ENCODE assay signal across 17 cellular contexts in genomic region chr6:11706186-11706585, GRCh38.
A peak's percentile ranks its signal among the peaks of the same experiment; 100 is the strongest.
DNase-seq lines count a peak whose midpoint lies in the region; ATAC-seq and TF ChIP-seq lines count a peak whose summit lies in the region.
"Had no signal": no experiment of that assay in that cellular context is flagged by ENCODE, and none has a peak within 500 bp of the region (broad histone marks: within the 10 kb centered on the region; RNA-seq: fewer than 3 reads in every experiment).

No MANE protein-coding gene starts in this region.

- intact Hi-C loops in left ventricle myocardium superior (cut with micrococcal nuclease) (no loop called here), left cardiac atrium (cut with DNase I) (loop anchor here in 1 of 2 donors (5.0 kb wide), 1 partner anchor 106 kb away; no protein-coding TSS in a partner anchor), aorta (cut with DNase I) (loop anchor here in 1 of 2 donors (10.0 kb wide), 1 partner anchor 299 kb away; no protein-coding TSS in a partner anchor), esophagus muscularis mucosa (cut with DNase I) (loop anchor here (10.0 kb wide), 1 partner anchor 309 kb away; the partner anchor contains the start of gene HIVEP1)
- intact Hi-C loops in naive thymus-derived CD4-positive, alpha-beta T cell (cut with micrococcal nuclease) = no loop called here
- intact Hi-C loops in activated CD4-positive, alpha-beta T cell treated with anti-CD3 and anti-CD28 coated beads for 36 hours (cut with DNase I, micrococcal nuclease) = no loop called here

- no peak for TF ChIP-seq CTCF in esophagus muscularis mucosa (IDR thresholded peaks at IDR 0.05)

- no peak overlapping the region for H3K27ac ChIP-seq in SJCRH30
- H3K27ac ChIP-seq in naive thymus-derived CD4-positive, alpha-beta T cell (ENCODE audit: low read depth, low read length) = no peak overlapping the region
- H3K27ac ChIP-seq in aorta (ENCODE audit: low read depth in 1 of 2, low read length in 2 of 2) = no peak overlapping the region
- no peak overlapping the region for H3K27ac ChIP-seq in esophagus muscularis mucosa (replicated peaks in 1 of 4)
- H3K27ac ChIP-seq: C4-2B had no signal

- peaks cover 0 to 14% (median 0%) of the 10 kb centered on the region in 5 donors for H3K36me3 Mint-ChIP-seq in naive thymus-derived CD4-positive, alpha-beta T cell
- peaks cover 17% of the 10 kb centered on the region for H3K36me3 Mint-ChIP-seq in activated CD4-positive, alpha-beta T cell treated with anti-CD3 and anti-CD28 coated beads for 36 hours (ENCODE audit: low read depth)
- H3K36me3 Mint-ChIP-seq: CD4-positive, alpha-beta memory T cell had no signal

- peaks cover 25 to 72% (median 57%) of the 10 kb centered on the region in 7 donors for H3K4me1 Mint-ChIP-seq in naive thymus-derived CD4-positive, alpha-beta T cell
- peaks cover 62% of the 10 kb centered on the region for H3K4me1 Mint-ChIP-seq in activated CD4-positive, alpha-beta T cell treated with anti-CD3 and anti-CD28 coated beads for 36 hours
- H3K4me1 Mint-ChIP-seq: GM23338 had no signal

- H3K9me3 Mint-ChIP-seq in naive thymus-derived CD4-positive, alpha-beta T cell = peaks cover 0 to 7% (median 0%) of the 10 kb centered on the region in 11 donors
- H3K9me3 Mint-ChIP-seq in activated CD4-positive, alpha-beta T cell treated with anti-CD3 and anti-CD28 coated beads for 36 hours (ENCODE audit: low read depth) = peaks cover 15% of the 10 kb centered on the region
- H3K9me3 Mint-ChIP-seq: GM23338 had no signal

- ATAC-seq in left ventricle myocardium superior (peak; percentile 67), left cardiac atrium (no peak), aorta (ENCODE audit: low FRiP score) (peak; percentile 73)
- no peak for ATAC-seq in naive thymus-derived CD4-positive, alpha-beta T cell
- ATAC-seq in stimulated activated naive CD8-positive, alpha-beta T cell treated with anti-CD3 and anti-CD28 coated beads, Interleukin-15, Interleukin-2, amounts not matched to agents 100 U/mL and 50 U/mL, for 24 hours = no peak
- ATAC-seq in activated CD4-positive, alpha-beta T cell treated with anti-CD3 and anti-CD28 coated beads for 36 hours = no peak
- ATAC-seq: GM23338 had no signal

- H3K36me3 ChIP-seq in SJCRH30 (no peaks in the 10 kb centered on the region), aorta (ENCODE audit: control insufficient read depth in 1 of 2, insufficient read depth in 2 of 2, low read length in 1 of 2) (no peaks in the 10 kb centered on the region), esophagus muscularis mucosa (no peaks in the 10 kb centered on the region)
- H3K36me3 ChIP-seq in naive thymus-derived CD4-positive, alpha-beta T cell (ENCODE audit: control insufficient read depth in 2 of 3, insufficient read depth in 3 of 3, low read length in 3 of 3) = no peaks in the 10 kb centered on the region

- TF ChIP-seq POLR2A in esophagus muscularis mucosa (IDR thresholded peaks at IDR 0.05; ENCODE audit: low read depth) = no peak

- H3K4me1 ChIP-seq in SJCRH30 = no peaks in the 10 kb centered on the region
- peaks cover 3 to 42% of the 10 kb centered on the region in 2 donors for H3K4me1 ChIP-seq in naive thymus-derived CD4-positive, alpha-beta T cell (ENCODE audit: control insufficient read depth in 2 of 2, insufficient read depth in 2 of 2, low read length in 2 of 2)
- H3K4me1 ChIP-seq in aorta (ENCODE audit: control insufficient read depth in 1 of 2, insufficient read depth in 2 of 2, low read length in 2 of 2) = peaks cover 0 to 3% of the 10 kb centered on the region in 2 donors
- peaks cover 7 to 25% (median 13%) of the 10 kb centered on the region in 4 donors for H3K4me1 ChIP-seq in esophagus muscularis mucosa

- H3K4me3 Mint-ChIP-seq in naive thymus-derived CD4-positive, alpha-beta T cell = no peak overlapping the region
- H3K4me3 Mint-ChIP-seq in activated CD4-positive, alpha-beta T cell treated with anti-CD3 and anti-CD28 coated beads for 36 hours = no peak overlapping the region
- H3K4me3 Mint-ChIP-seq: B cell; CD4-positive, alpha-beta memory T cell; GM23338 had no signal

- CTCF ChIA-PET in naive thymus-derived CD4-positive, alpha-beta T cell (lab: Charles Lee) = no interaction called here
- CTCF ChIA-PET in activated CD4-positive, alpha-beta T cell treated with anti-CD3 and anti-CD28 coated beads for 36 hours (lab: Charles Lee) = interaction anchor here (1.2 kb wide), 1 partner anchor 9 kb away, joined by 3 read pairs; no protein-coding TSS in a partner anchor

- no peaks in the 10 kb centered on the region for H3K9me3 ChIP-seq in SJCRH30 (replicated peaks)
- H3K9me3 ChIP-seq in naive thymus-derived CD4-positive, alpha-beta T cell (ENCODE audit: control insufficient read depth in 2 of 3, low read length in 3 of 3) = no peaks in the 10 kb centered on the region
- H3K9me3 ChIP-seq in aorta (ENCODE audit: control insufficient read depth, low read length) = no peaks in the 10 kb centered on the region
- H3K9me3 ChIP-seq in esophagus muscularis mucosa = no peaks in the 10 kb centered on the region

- no peak overlapping the region for H3K4me3 ChIP-seq in SJCRH30
- no peak overlapping the region for H3K4me3 ChIP-seq in naive thymus-derived CD4-positive, alpha-beta T cell (ENCODE audit: low read length)
- H3K4me3 ChIP-seq in aorta (ENCODE audit: low read length in 2 of 2) = no peak overlapping the region
- H3K4me3 ChIP-seq in esophagus muscularis mucosa = no peak overlapping the region
- H3K4me3 ChIP-seq: GM23338 had no signal

- H3K27me3 Mint-ChIP-seq in naive thymus-derived CD4-positive, alpha-beta T cell = no peaks in the 10 kb centered on the region
- no peaks in the 10 kb centered on the region for H3K27me3 Mint-ChIP-seq in activated CD4-positive, alpha-beta T cell treated with anti-CD3 and anti-CD28 coated beads for 36 hours
- H3K27me3 Mint-ChIP-seq: B cell; CD4-positive, alpha-beta memory T cell had no signal

- peak overlapping the region in 7 of 9 donors; percentile 33 to 97 (median 49) for H3K27ac Mint-ChIP-seq in naive thymus-derived CD4-positive, alpha-beta T cell
- H3K27ac Mint-ChIP-seq in activated CD4-positive, alpha-beta T cell treated with anti-CD3 and anti-CD28 coated beads for 36 hours = no peak overlapping the region
- H3K27ac Mint-ChIP-seq: B cell, GM23338 had no signal

- DNase-seq in left ventricle myocardium superior (no peak), left cardiac atrium (no peak), SJCRH30 (peak; percentile 24 to 61), aorta (no peak), esophagus muscularis mucosa (ENCODE audit: extremely low spot score) (no peak)
- no peak for DNase-seq in naive thymus-derived CD4-positive, alpha-beta T cell
- DNase-seq in stimulated activated naive CD8-positive, alpha-beta T cell treated with anti-CD3 and anti-CD28 coated beads, Interleukin-15, Interleukin-2, amounts not matched to agents 100 U/mL and 50 U/mL, for 24 hours = no peak
- DNase-seq in activated CD4-positive, alpha-beta T cell treated with anti-CD3 and anti-CD28 coated beads for 36 hours = no peak
- DNase-seq: CD4-positive, alpha-beta memory T cell; COR-L47; DMS153; DMS79 treated with DMSO at 0.1 percent for 48 hours; EL; H7 had no signal

- no peaks in the 10 kb centered on the region for H3K27me3 ChIP-seq in SJCRH30
- H3K27me3 ChIP-seq in naive thymus-derived CD4-positive, alpha-beta T cell (ENCODE audit: control insufficient read depth in 2 of 2, insufficient read depth in 2 of 2, low read length in 2 of 2) = no peaks in the 10 kb centered on the region
- H3K27me3 ChIP-seq in aorta (ENCODE audit: control insufficient read depth in 1 of 2, insufficient read depth in 2 of 2, low read length in 1 of 2) = no peaks in the 10 kb centered on the region
- no peaks in the 10 kb centered on the region for H3K27me3 ChIP-seq in esophagus muscularis mucosa

- WGBS in aorta, 2 donors = 94 to 97% methylated on average over 4 of the region's 4 CpGs
- WGBS in esophagus muscularis mucosa = 88% methylated on average over 4 of the region's 4 CpGs

- TF ChIP-seq EP300 in esophagus muscularis mucosa (IDR thresholded peaks at IDR 0.05) = no peak

- POLR2A ChIA-PET in naive thymus-derived CD4-positive, alpha-beta T cell (lab: Charles Lee) = interaction anchor here (0.9 to 1.1 kb wide), 2 partner anchors 17 to 304 kb away, joined by 3 to 4 read pairs; no protein-coding TSS in a partner anchor
- POLR2A ChIA-PET in activated CD4-positive, alpha-beta T cell treated with anti-CD3 and anti-CD28 coated beads for 36 hours (lab: Charles Lee) = no interaction called here

Comparison
In these comparisons a context has a peak if more than half of its experiments do, and no peak if none do; other contexts are left out.
1. ATAC-seq: peak in left ventricle myocardium superior (single experiment) and aorta (single experiment); none in left cardiac atrium (0 of 2), naive thymus-derived CD4-positive, alpha-beta T cell (single experiment), stimulated activated naive CD8-positive, alpha-beta T cell treated with anti-CD3 and anti-CD28 coated beads, Interleukin-15, Interleukin-2, amounts not matched to agents 100 U/mL and 50 U/mL, for 24 hours (single experiment) and activated CD4-positive, alpha-beta T cell treated with anti-CD3 and anti-CD28 coated beads for 36 hours (single experiment).
2. DNase-seq: peak in SJCRH30 (2 of 2); none in left ventricle myocardium superior (single experiment), left cardiac atrium (single experiment), naive thymus-derived CD4-positive, alpha-beta T cell (0 of 9), aorta (0 of 2), stimulated activated naive CD8-positive, alpha-beta T cell treated with anti-CD3 and anti-CD28 coated beads, Interleukin-15, Interleukin-2, amounts not matched to agents 100 U/mL and 50 U/mL, for 24 hours (single experiment), esophagus muscularis mucosa (single experiment) and activated CD4-positive, alpha-beta T cell treated with anti-CD3 and anti-CD28 coated beads for 36 hours (single experiment).